In the genomic region with DNA sequence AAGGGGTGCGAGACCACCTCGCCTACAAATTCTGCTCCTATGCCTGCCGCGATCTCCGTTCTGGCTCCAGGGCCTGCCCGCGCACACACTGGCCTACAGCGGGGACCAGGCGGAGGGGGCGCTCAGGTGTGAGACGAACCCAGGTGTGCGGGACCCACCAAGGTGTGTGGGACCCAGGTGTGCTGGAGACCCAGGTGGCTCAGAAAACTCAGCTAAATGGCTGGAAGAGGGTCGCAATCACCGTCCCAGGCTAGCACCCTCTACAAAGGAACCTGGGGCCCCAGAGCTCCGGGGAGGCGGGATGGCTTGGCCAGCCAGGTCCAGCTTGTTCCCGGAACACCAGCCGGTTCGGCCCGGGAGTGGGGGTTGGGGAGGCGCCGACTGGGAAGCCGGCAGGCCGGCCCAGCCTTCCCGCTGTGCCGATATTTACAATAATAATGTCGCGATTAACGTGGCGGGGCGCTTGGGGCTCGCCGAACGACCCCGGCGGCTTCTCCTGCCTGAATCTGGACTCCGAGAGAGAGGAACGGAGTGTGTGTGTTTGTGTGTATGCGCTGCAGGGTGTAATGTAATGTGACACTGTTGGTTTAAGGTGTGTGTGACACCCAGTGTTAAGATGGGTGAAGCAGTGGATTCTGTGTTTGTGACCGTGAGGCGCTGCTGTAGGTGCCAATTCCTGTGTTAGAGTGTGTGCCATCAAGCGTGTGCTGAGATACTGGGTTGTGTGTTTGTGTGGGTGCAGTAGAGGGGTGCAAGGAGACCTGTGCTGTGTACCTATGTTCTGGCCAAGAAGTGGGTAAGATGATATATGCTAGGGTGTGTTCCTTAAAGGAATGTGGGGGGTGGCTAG, we compare ENCODE assay signal across 8 cellular contexts. TPM values are rescaled to one million over a fixed set of nuclear protein-coding genes. Genes with fewer than 3 reads are reported as not detected.
DNase-seq lines count a peak whose midpoint lies in the region; ATAC-seq and TF ChIP-seq lines count a peak whose summit lies in the region.

No MANE protein-coding gene starts in this region.

- H3K27ac Mint-ChIP-seq in memory B cell = no peak overlapping the region

- peaks cover 50% of the 10 kb centered on the region for H3K27me3 Mint-ChIP-seq in memory B cell

- intact Hi-C loops in cardiac septum (cut with DNase I) = loop anchor here (5.0 kb wide), 2 partner anchors 40 to 70 kb away; no protein-coding TSS in a partner anchor

- H3K9me3 Mint-ChIP-seq in memory B cell = no peaks in the 10 kb centered on the region

- H3K4me3 Mint-ChIP-seq in memory B cell = peak overlapping the region; percentile 40

- TF ChIP-seq EP300 in upper lobe of left lung (IDR thresholded peaks at IDR 0.05) = no peak

- H3K27me3 ChIP-seq in cardiac muscle cell = peaks cover 77% of the 10 kb centered on the region
- H3K27me3 ChIP-seq in brain microvascular endothelial cell (replicated peaks) = peaks cover 61% of the 10 kb centered on the region
- H3K27me3 ChIP-seq in upper lobe of left lung = peaks cover 0 to 17% (median 13%) of the 10 kb centered on the region in 4 donors
- H3K27me3 ChIP-seq in MG63 = peaks cover 55% of the 10 kb centered on the region

- H3K4me1 ChIP-seq in cardiac muscle cell (ENCODE audit: low read depth) = peaks cover 7% of the 10 kb centered on the region
- peaks cover 36 to 97% (median 52%) of the 10 kb centered on the region in 4 donors for H3K4me1 ChIP-seq in upper lobe of left lung

- in situ Hi-C loops in brain microvascular endothelial cell (cut with HindIII; ENCODE audit: low pct_ligation_motif_present, low sequenced_read_pairs) = no loop called here

- H3K9me3 ChIP-seq in cardiac muscle cell (ENCODE audit: low read depth) (no peaks in the 10 kb centered on the region), upper lobe of left lung (no peaks in the 10 kb centered on the region), MG63 (no peaks in the 10 kb centered on the region)

- 0 to 3% methylated on average over 27 to 42 of the region's 42 CpGs for WGBS in upper lobe of left lung, 2 donors

- TF ChIP-seq CTCF in cardiac muscle cell (IDR thresholded peaks at IDR 0.05; ENCODE audit: low read depth, low read length) = no peak
- TF ChIP-seq CTCF in brain microvascular endothelial cell (IDR thresholded peaks at IDR 0.05; ENCODE audit: low read depth, low read length, missing control alignments) = no peak
- no peak for TF ChIP-seq CTCF in upper lobe of left lung (IDR thresholded peaks at IDR 0.05)

- H3K4me3 ChIP-seq in cardiac muscle cell = peak overlapping the region; percentile 41
- peak overlapping the region; percentile 26 for H3K4me3 ChIP-seq in brain microvascular endothelial cell (ENCODE audit: low read depth, low read length)
- peak overlapping the region; percentile 63 to 88 (median 78) for H3K4me3 ChIP-seq in upper lobe of left lung
- H3K4me3 ChIP-seq in MG63 = no peak overlapping the region; the same call in 1 of the 2 replicates

- H3K4me1 Mint-ChIP-seq in memory B cell = peaks cover 20% of the 10 kb centered on the region

- H3K27ac ChIP-seq in cardiac muscle cell = no peak overlapping the region
- no peak overlapping the region for H3K27ac ChIP-seq in brain microvascular endothelial cell
- H3K27ac ChIP-seq in upper lobe of left lung = peak overlapping the region; percentile 92 to 93 (median 92)

- ATAC-seq in memory B cell (ENCODE audit: low read depth) (no peak), upper lobe of left lung (ENCODE audit: low FRiP score in 2 of 2) (no peak), HG03457 (IDR thresholded peaks at IDR 0.05; ENCODE audit: unreplicated experiment) (no peak)

- peaks cover 2% of the 10 kb centered on the region for H3K36me3 Mint-ChIP-seq in memory B cell

- no peak for TF ChIP-seq POLR2A in upper lobe of left lung (IDR thresholded peaks at IDR 0.05)

- DNase-seq in cardiac muscle cell (ENCODE audit: low read depth in 1 of 2, low spot score in 1 of 2) (no peak), cardiac septum (ENCODE audit: low spot score) (no peak), brain microvascular endothelial cell (no peak), memory B cell (ENCODE audit: low spot score in 2 of 2) (no peak), upper lobe of left lung (peak in 1 of 2 donors; percentile 88), MG63 (no peak)
- DNase-seq in stimulated activated CD4-positive, alpha-beta T cell treated with anti-CD3 and anti-CD28 coated beads, Interleukin-4, amount 100 ng/mL, for 4 hours = no peak

- H3K36me3 ChIP-seq in cardiac muscle cell (no peaks in the 10 kb centered on the region), brain microvascular endothelial cell (replicated peaks) (no peaks in the 10 kb centered on the region), upper lobe of left lung (no peaks in the 10 kb centered on the region), MG63 (no peaks in the 10 kb centered on the region)

RNA-seq across cellular contexts. Expression of a gene that starts 1.4 kb away (rescaled TPM):
- total RNA-seq in cardiac muscle cell (0.46 and 0.63 TPM in 2 replicates), cardiac septum (16.9 TPM), upper lobe of left lung (100 to 1,000 TPM in 1 of 6 donors, 10 to 100 TPM in 5; 41.3 to 133 (median 81.6) TPM)
- 0.77 and 1.2 TPM in 2 replicates for polyA plus RNA-seq in cardiac muscle cell
- 3.8 and 12.8 TPM in 2 replicates for total RNA-seq in MG63 (2014; rRNA removed; shearing (Covaris generic); ENCODE audit: low replicate concordance)

RNA-seq across cellular contexts. Expression of a gene that starts 46.8 kb away (rescaled TPM):
- 101 and 108 TPM in 2 replicates for total RNA-seq in cardiac muscle cell
- polyA plus RNA-seq in cardiac muscle cell = 41.7 and 58.1 TPM in 2 replicates
- 115 TPM for total RNA-seq in cardiac septum
- total RNA-seq in upper lobe of left lung = 100 to 1,000 TPM in 1 of 6 donors, 10 to 100 TPM in 5; 59.4 to 151 (median 87.5) TPM
- total RNA-seq in MG63 (2014; rRNA removed; shearing (Covaris generic); ENCODE audit: low replicate concordance) = 84.9 and 95.9 TPM in 2 replicates

Comparison
In these comparisons a context has a peak if more than half of its experiments do, and no peak if none do; other contexts are left out.
1. H3K27ac ChIP-seq: peak in upper lobe of left lung (4 of 4); none in cardiac muscle cell (single experiment) and brain microvascular endothelial cell (single experiment).